Comparison of ENCODE assay signal across 31 cellular contexts in the genomic region with DNA sequence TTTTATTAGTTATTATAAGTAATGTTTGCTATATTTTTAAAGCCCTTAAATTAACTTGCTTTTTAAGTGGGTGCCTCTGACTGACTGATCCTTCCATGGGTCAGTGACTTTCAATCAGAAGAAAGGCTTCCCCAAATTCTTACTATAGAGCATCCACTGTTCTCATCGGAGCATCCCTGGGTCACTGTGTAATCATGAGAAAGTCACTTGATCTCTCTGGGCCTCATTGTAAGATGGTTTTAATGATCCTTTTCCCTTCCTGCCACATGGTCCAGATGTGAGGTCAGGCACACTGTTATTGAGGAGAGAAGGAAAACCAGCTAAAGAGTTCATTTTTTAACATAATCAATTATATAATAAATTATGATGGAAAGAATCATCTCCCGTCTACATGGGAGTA. TPM values are rescaled to one million over a fixed set of nuclear protein-coding genes. Genes with fewer than 3 reads are reported as not detected.
"Had no signal": no experiment of that assay in that cellular context is flagged by ENCODE, and none has a peak within 500 bp of the region (broad histone marks: within the 10 kb centered on the region; RNA-seq: fewer than 3 reads in every experiment).

No MANE protein-coding gene starts in this region.

- H3K27ac ChIP-seq: stomach, suprapubic skin, testis, thoracic aorta, thyroid gland, tibial artery, tibial nerve, transverse colon, upper lobe of left lung, upper lobe of right lung, uterus, vagina had no signal

- H3K4me3 Mint-ChIP-seq: stimulated activated effector memory CD8-positive, alpha-beta T cell treated with anti-CD3 and anti-CD28 coated beads, Interleukin-12 subunit alpha, Interleukin-12 subunit beta, amount 100 ng/mL, for 72 hours; stimulated activated memory B cell treated with anti-CD40 and anti-IgM and Interleukin-4, amounts not matched to agents 10 μg/mL and 1 μg/mL and 100 μg/mL, for 72 hours; stimulated activated naive B cell treated with anti-CD40 and anti-IgM and Interleukin-4, amounts not matched to agents 10 μg/mL and 1 μg/mL and 100 μg/mL, for 72 hours; stimulated activated naive CD8-positive, alpha-beta T cell treated with anti-CD3 and anti-CD28 coated beads, Interleukin-15, amount 100 ng/mL, for 72 hours; stimulated activated naive CD8-positive, alpha-beta T cell treated with anti-CD3 and anti-CD28 coated beads, Interleukin-15, Interleukin-2, amounts not matched to agents 100 ng/mL and 50 ng/mL, for 24 hours; type B pancreatic cell had no signal

- H3K4me1 ChIP-seq: stomach, suprapubic skin, testis, thyroid gland, transverse colon, upper lobe of left lung, upper lobe of right lung, uterus, vagina had no signal

- H3K4me1 Mint-ChIP-seq: stimulated activated effector memory CD8-positive, alpha-beta T cell treated with anti-CD3 and anti-CD28 coated beads, Interleukin-12 subunit alpha, Interleukin-12 subunit beta, amount 100 ng/mL, for 72 hours; stimulated activated memory B cell treated with anti-CD40 and anti-IgM and Interleukin-4, amounts not matched to agents 10 μg/mL and 1 μg/mL and 100 μg/mL, for 72 hours; stimulated activated naive B cell treated with anti-CD40 and anti-IgM and Interleukin-4, amounts not matched to agents 10 μg/mL and 1 μg/mL and 100 μg/mL, for 72 hours; stimulated activated naive CD8-positive, alpha-beta T cell treated with anti-CD3 and anti-CD28 coated beads, Interleukin-15, amount 100 ng/mL, for 72 hours had no signal

- H3K27me3 ChIP-seq: stomach, suprapubic skin, testis, thyroid gland, tibial artery, tibial nerve, transverse colon, upper lobe of left lung, upper lobe of right lung, uterus, vagina had no signal

- DNase-seq: stimulated activated CD4-positive, alpha-beta T cell treated with anti-CD3 and anti-CD28 coated beads, Interleukin-2, amount 100 ng/mL, for 48 hours; stimulated activated CD4-positive, alpha-beta T cell treated with anti-CD3 and anti-CD28 coated beads, Interleukin-4, amount 100 ng/mL, for 1 hour; stimulated activated CD4-positive, alpha-beta T cell treated with anti-CD3 and anti-CD28 coated beads, Interleukin-4, amount 100 ng/mL, for 24 hours; stimulated activated CD4-positive, alpha-beta T cell treated with anti-CD3 and anti-CD28 coated beads, Interleukin-4, amount 100 ng/mL, for 4 hours; stimulated activated CD8-positive, alpha-beta memory T cell treated with anti-CD3 and anti-CD28 coated beads, Interleukin-4, amount 100 ng/mL, for 48 hours; stimulated activated naive B cell treated with anti-CD40 and anti-IgM and Interleukin-4, amounts not matched to agents 10 μg/mL and 1 μg/mL and 100 μg/mL, for 72 hours; stimulated activated naive CD4-positive, alpha-beta T cell; stimulated activated naive CD4-positive, alpha-beta T cell treated with Interleukin-2 at 50 U/mL for 16 hours; stimulated activated naive CD8-positive, alpha-beta T cell treated with anti-CD3 and anti-CD28 coated beads, Interleukin-15, amount 100 ng/mL, for 72 hours; stimulated activated naive CD8-positive, alpha-beta T cell treated with anti-CD3 and anti-CD28 coated beads, Interleukin-15, Interleukin-2, amounts not matched to agents 100 U/mL and 50 U/mL, for 24 hours; stomach; substantia nigra; testis; thyroid gland; tibial artery; transverse colon; trophoblast cell; upper lobe of left lung; upper lobe of right lung; uterus had no signal

- ATAC-seq: stimulated activated effector memory CD8-positive, alpha-beta T cell treated with anti-CD3 and anti-CD28 coated beads, Interleukin-12 subunit alpha, Interleukin-12 subunit beta, amount 100 ng/mL, for 72 hours; stimulated activated memory B cell treated with anti-CD40 and anti-IgM and Interleukin-4, amounts not matched to agents 10 μg/mL and 1 μg/mL and 100 μg/mL, for 72 hours; stimulated activated naive B cell treated with anti-CD40 and anti-IgM and Interleukin-4, amounts not matched to agents 10 μg/mL and 1 μg/mL and 100 μg/mL, for 72 hours; stimulated activated naive CD8-positive, alpha-beta T cell treated with anti-CD3 and anti-CD28 coated beads, Interleukin-15, amount 100 ng/mL, for 72 hours; stimulated activated naive CD8-positive, alpha-beta T cell treated with anti-CD3 and anti-CD28 coated beads, Interleukin-15, Interleukin-2, amounts not matched to agents 100 U/mL and 50 U/mL, for 24 hours; upper lobe of right lung had no signal

- H3K27me3 Mint-ChIP-seq: stimulated activated memory B cell treated with anti-CD40 and anti-IgM and Interleukin-4, amounts not matched to agents 10 μg/mL and 1 μg/mL and 100 μg/mL, for 72 hours; stimulated activated naive B cell treated with anti-CD40 and anti-IgM and Interleukin-4, amounts not matched to agents 10 μg/mL and 1 μg/mL and 100 μg/mL, for 72 hours; stimulated activated naive CD8-positive, alpha-beta T cell treated with anti-CD3 and anti-CD28 coated beads, Interleukin-15, amount 100 ng/mL, for 72 hours; stimulated activated naive CD8-positive, alpha-beta T cell treated with anti-CD3 and anti-CD28 coated beads, Interleukin-15, Interleukin-2, amounts not matched to agents 100 ng/mL and 50 ng/mL, for 24 hours; type B pancreatic cell had no signal

- H3K9me3 Mint-ChIP-seq: stimulated activated effector memory CD8-positive, alpha-beta T cell treated with anti-CD3 and anti-CD28 coated beads, Interleukin-12 subunit alpha, Interleukin-12 subunit beta, amount 100 ng/mL, for 72 hours; stimulated activated memory B cell treated with anti-CD40 and anti-IgM and Interleukin-4, amounts not matched to agents 10 μg/mL and 1 μg/mL and 100 μg/mL, for 72 hours; stimulated activated naive B cell treated with anti-CD40 and anti-IgM and Interleukin-4, amounts not matched to agents 10 μg/mL and 1 μg/mL and 100 μg/mL, for 72 hours; stimulated activated naive CD8-positive, alpha-beta T cell treated with anti-CD3 and anti-CD28 coated beads, Interleukin-15, amount 100 ng/mL, for 72 hours; stimulated activated naive CD8-positive, alpha-beta T cell treated with anti-CD3 and anti-CD28 coated beads, Interleukin-15, Interleukin-2, amounts not matched to agents 100 ng/mL and 50 ng/mL, for 24 hours; type B pancreatic cell had no signal

- H3K9me3 ChIP-seq: stomach, suprapubic skin, testis, thoracic aorta, thyroid gland, tibial artery, tibial nerve, transverse colon, upper lobe of left lung, upper lobe of right lung, uterus, vagina had no signal

- H3K4me3 ChIP-seq: stomach, suprapubic skin, testis, thoracic aorta, thyroid gland, tibial artery, tibial nerve, transverse colon, upper lobe of left lung, upper lobe of right lung, uterus, vagina had no signal

- H3K36me3 ChIP-seq: thoracic aorta, thyroid gland, uterus had no signal

- H3K27ac Mint-ChIP-seq: stimulated activated effector memory CD8-positive, alpha-beta T cell treated with anti-CD3 and anti-CD28 coated beads, Interleukin-12 subunit alpha, Interleukin-12 subunit beta, amount 100 ng/mL, for 72 hours; stimulated activated memory B cell treated with anti-CD40 and anti-IgM and Interleukin-4, amounts not matched to agents 10 μg/mL and 1 μg/mL and 100 μg/mL, for 72 hours; stimulated activated naive B cell treated with anti-CD40 and anti-IgM and Interleukin-4, amounts not matched to agents 10 μg/mL and 1 μg/mL and 100 μg/mL, for 72 hours; stimulated activated naive CD8-positive, alpha-beta T cell treated with anti-CD3 and anti-CD28 coated beads, Interleukin-15, amount 100 ng/mL, for 72 hours; stimulated activated naive CD8-positive, alpha-beta T cell treated with anti-CD3 and anti-CD28 coated beads, Interleukin-15, Interleukin-2, amounts not matched to agents 100 ng/mL and 50 ng/mL, for 24 hours had no signal

RNA-seq across cellular contexts. Expression of a gene that starts 31.6 kb away (rescaled TPM):
- total RNA-seq: stomach, subcutaneous adipose tissue, thyroid gland, tibial nerve, transverse colon, upper lobe of left lung, upper lobe of right lung, ureter, urinary bladder, uterus, vagina had no signal
- polyA plus RNA-seq: stomach, urinary bladder had no signal
